Comparison of ENCODE assay signal across 23 cellular contexts in the genomic region with DNA sequence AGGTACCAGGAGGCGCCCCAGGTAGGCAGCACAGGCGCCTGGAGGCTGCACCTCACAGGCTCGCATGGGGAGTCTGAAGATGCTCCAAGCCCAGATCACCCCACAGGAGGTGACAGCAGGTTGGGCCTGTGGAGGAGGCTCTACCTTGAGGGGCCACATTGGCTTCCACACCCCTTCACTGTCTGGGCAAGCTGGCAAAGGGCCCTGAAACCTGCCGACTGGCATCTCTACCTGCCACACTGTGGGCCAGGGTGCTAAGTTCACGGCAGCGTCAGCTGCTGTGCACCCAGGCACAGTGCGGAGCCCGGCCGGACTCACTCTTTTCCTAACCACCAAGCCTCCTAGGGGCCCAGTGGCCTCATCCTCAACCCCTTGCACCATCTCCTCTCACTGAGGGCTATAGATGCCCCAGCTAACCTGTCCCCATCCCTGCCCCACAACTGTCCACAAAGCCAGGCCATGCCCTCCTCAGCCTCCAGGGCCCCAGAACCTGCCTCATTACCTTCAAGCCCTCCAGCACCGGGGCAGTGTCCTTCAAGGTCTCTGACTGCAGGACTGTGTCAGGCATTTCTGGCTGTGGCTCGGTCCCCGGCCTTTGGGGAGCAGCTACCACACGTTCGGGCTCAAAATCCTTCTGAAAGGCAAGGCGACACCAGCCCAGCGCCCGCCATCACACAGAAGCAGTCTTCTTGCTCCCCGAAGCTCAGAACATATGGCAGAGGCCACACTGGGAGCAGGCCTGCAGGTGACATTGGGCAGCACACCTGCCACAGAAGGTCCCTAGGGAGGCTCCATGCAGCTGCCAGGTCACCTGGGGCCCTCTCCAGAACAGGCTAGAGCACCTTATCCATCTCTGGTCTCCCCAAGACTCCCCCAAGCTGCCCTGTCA.
"Had no signal": no experiment of that assay in that cellular context is flagged by ENCODE, and none has a peak within 500 bp of the region (broad histone marks: within the 10 kb centered on the region; RNA-seq: fewer than 3 reads in every experiment).

No MANE protein-coding gene starts in this region.

- H3K4me3 Mint-ChIP-seq: dendritic cell treated with granulocyte-macrophage colony-stimulating factor and Interleukin-4, amounts not matched to agents 40 ng/mL and 50 ng/mL, for 4 days; endodermal cell; naive thymus-derived CD4-positive, alpha-beta T cell; nephron; neural progenitor cell; stimulated activated naive CD8-positive, alpha-beta T cell treated with anti-CD3 and anti-CD28 coated beads, Interleukin-15, amount 100 ng/mL, for 72 hours had no signal

- H3K27me3 Mint-ChIP-seq: dendritic cell treated with granulocyte-macrophage colony-stimulating factor and Interleukin-4, amounts not matched to agents 40 ng/mL and 50 ng/mL, for 4 days; naive thymus-derived CD4-positive, alpha-beta T cell; stimulated activated naive CD8-positive, alpha-beta T cell treated with anti-CD3 and anti-CD28 coated beads, Interleukin-15, amount 100 ng/mL, for 72 hours had no signal

- H3K9me3 Mint-ChIP-seq: dendritic cell treated with granulocyte-macrophage colony-stimulating factor and Interleukin-4, amounts not matched to agents 40 ng/mL and 50 ng/mL, for 4 days; endodermal cell; nephron; neural progenitor cell; stimulated activated naive CD8-positive, alpha-beta T cell treated with anti-CD3 and anti-CD28 coated beads, Interleukin-15, amount 100 ng/mL, for 72 hours had no signal

- DNase-seq: effector CD8-positive, alpha-beta T cell; endodermal cell; foreskin keratinocyte; kidney; left ventricle myocardium inferior; mammary epithelial cell; mesendoderm; midbrain; naive thymus-derived CD4-positive, alpha-beta T cell; nucleus accumbens; pancreas; retina; small intestine; stimulated activated CD4-positive, alpha-beta T cell treated with anti-CD3 and anti-CD28 coated beads, Interleukin-15, amount 100 ng/mL, for 24 hours; stimulated activated CD4-positive, alpha-beta T cell treated with anti-CD3 and anti-CD28 coated beads, Interleukin-2, amount 100 ng/mL, for 48 hours; stimulated activated naive CD4-positive, alpha-beta T cell; stimulated activated naive CD8-positive, alpha-beta T cell treated with anti-CD3 and anti-CD28 coated beads, Interleukin-15, amount 100 ng/mL, for 72 hours; transverse colon had no signal

- H3K4me1 Mint-ChIP-seq: nephron; stimulated activated naive CD8-positive, alpha-beta T cell treated with anti-CD3 and anti-CD28 coated beads, Interleukin-15, amount 100 ng/mL, for 72 hours had no signal

- ATAC-seq: foreskin keratinocyte; gastroesophageal sphincter; naive thymus-derived CD4-positive, alpha-beta T cell; pancreas; right lobe of liver; stimulated activated naive CD8-positive, alpha-beta T cell treated with anti-CD3 and anti-CD28 coated beads, Interleukin-15, amount 100 ng/mL, for 72 hours had no signal

- H3K27ac Mint-ChIP-seq: dendritic cell treated with granulocyte-macrophage colony-stimulating factor and Interleukin-4, amounts not matched to agents 40 ng/mL and 50 ng/mL, for 4 days; endodermal cell; nephron; neural progenitor cell had no signal
